Comparison of ENCODE assay signal across 18 cellular contexts in the genomic region with DNA sequence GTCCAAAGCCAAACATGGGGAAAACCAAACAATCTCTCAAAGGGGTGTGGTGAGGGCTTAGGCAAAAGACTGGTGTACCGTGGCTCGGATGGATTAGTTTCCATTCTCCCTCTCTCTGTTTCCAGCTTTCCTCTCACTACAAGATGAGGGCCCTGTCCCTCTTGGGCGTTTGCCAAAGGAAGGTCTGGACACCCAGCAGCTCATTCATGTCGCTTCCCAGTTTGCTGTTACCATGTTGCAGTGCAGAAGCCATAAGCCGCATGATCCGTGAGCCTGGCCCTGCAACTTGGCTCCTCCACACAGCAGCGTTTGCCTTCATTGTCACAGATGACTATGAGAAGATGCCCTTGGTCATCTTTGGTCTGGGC.
"Had no signal": no experiment of that assay in that cellular context is flagged by ENCODE, and none has a peak within 500 bp of the region (broad histone marks: within the 10 kb centered on the region; RNA-seq: fewer than 3 reads in every experiment).

No MANE protein-coding gene starts in this region.

- H3K27ac Mint-ChIP-seq: activated naive CD4-positive, alpha-beta T cell treated with anti-CD3 and anti-CD28 coated beads, Interleukin-2, amount 50 U/mL, for 24 hours; activated T-cell treated with anti-CD3 and anti-CD28 coated beads, Interleukin-2, amount 50 U/mL, for 72 hours; T-helper 17 cell had no signal

- ATAC-seq: activated T-cell treated with anti-CD3 and anti-CD28 coated beads, Interleukin-2, amount 50 U/mL, for 72 hours; naive thymus-derived CD4-positive, alpha-beta T cell; stimulated activated naive CD8-positive, alpha-beta T cell treated with anti-CD3 and anti-CD28 coated beads, Interleukin-15, Interleukin-2, amounts not matched to agents 100 U/mL and 50 U/mL, for 24 hours; T-helper 17 cell had no signal

- H3K27me3 Mint-ChIP-seq: activated naive CD4-positive, alpha-beta T cell treated with anti-CD3 and anti-CD28 coated beads, Interleukin-2, amount 50 U/mL, for 24 hours; T-helper 17 cell had no signal

- H3K36me3 ChIP-seq: heart left ventricle, neutrophil, transverse colon, uterus had no signal

- DNase-seq: activated CD4-positive, alpha-beta T cell treated with anti-CD3 and anti-CD28 coated beads, Interleukin-2, amount 50 U/mL, for 1 hour; activated CD4-positive, CD25-positive, alpha-beta regulatory T cell treated with anti-CD3 and anti-CD28 coated beads, Interleukin-2, amount 50 U/mL, for 72 hours; activated CD8-positive, alpha-beta memory T cell treated with anti-CD3 and anti-CD28 coated beads, Interleukin-2, amount 50 U/mL, for 4 hours; activated effector memory CD4-positive, alpha-beta T cell treated with anti-CD3 and anti-CD28 coated beads, Interleukin-2, amount 50 U/mL, for 16 hours; activated T-cell treated with anti-CD3 and anti-CD28 coated beads, Interleukin-2, amount 50 U/mL, for 72 hours; erythroblast; naive thymus-derived CD4-positive, alpha-beta T cell; retina; stimulated activated CD4-positive, alpha-beta T cell treated with anti-CD3 and anti-CD28 coated beads, Interleukin-12 subunit alpha, Interleukin-12 subunit beta, amount 100 ng/mL, for 4 hours; stimulated activated CD4-positive, alpha-beta T cell treated with anti-CD3 and anti-CD28 coated beads, Interleukin-1b, Interleukin-23, amount 100 ng/mL, for 48 hours; stimulated activated naive CD8-positive, alpha-beta T cell treated with anti-CD3 and anti-CD28 coated beads, Interleukin-15, Interleukin-2, amounts not matched to agents 100 U/mL and 50 U/mL, for 24 hours; T-helper 17 cell; transverse colon; uterus had no signal

- H3K27ac ChIP-seq: heart left ventricle, neutrophil, transverse colon, uterus, VCaP had no signal

- H3K9me3 ChIP-seq: heart left ventricle, neutrophil, transverse colon, uterus had no signal

- H3K36me3 Mint-ChIP-seq: activated naive CD4-positive, alpha-beta T cell treated with anti-CD3 and anti-CD28 coated beads, Interleukin-2, amount 50 U/mL, for 24 hours had no signal

- H3K4me3 ChIP-seq: heart left ventricle, transverse colon, uterus had no signal

- H3K4me3 Mint-ChIP-seq: activated naive CD4-positive, alpha-beta T cell treated with anti-CD3 and anti-CD28 coated beads, Interleukin-2, amount 50 U/mL, for 24 hours; activated T-cell treated with anti-CD3 and anti-CD28 coated beads, Interleukin-2, amount 50 U/mL, for 72 hours; naive thymus-derived CD4-positive, alpha-beta T cell; T-helper 17 cell had no signal

- H3K27me3 ChIP-seq: heart left ventricle, neutrophil, transverse colon, uterus had no signal

- H3K9me3 Mint-ChIP-seq: activated naive CD4-positive, alpha-beta T cell treated with anti-CD3 and anti-CD28 coated beads, Interleukin-2, amount 50 U/mL, for 24 hours; activated T-cell treated with anti-CD3 and anti-CD28 coated beads, Interleukin-2, amount 50 U/mL, for 72 hours had no signal

- H3K4me1 ChIP-seq: heart left ventricle, transverse colon, uterus had no signal
